1 cellular context compared by ENCODE assay signal in genomic region chr1:112619518-112620458, GRCh38.
TF ChIP-seq lines count a peak whose summit lies in the region.

TSS of gene CAPZA1 (plus strand) at chr1:112619832. CDS start at chr1:112619845, 13 bp downstream.

TF ChIP-seq in HepG2, 621 proteins besides CTCF, POLR2A, EP300 and RAD21 (continued from another document and continues in another):
- TF ChIP-seq ZNF362 (CRISPR knock-in tag; IDR thresholded peaks at IDR 0.05; ENCODE audit: borderline replicate concordance) (no peak; the same call in 1 of the 2 replicates), CCDC6 (CRISPR knock-in tag; IDR thresholded peaks at IDR 0.05) (no peak), RARA (CRISPR knock-in tag; IDR thresholded peaks at IDR 0.05) (no peak), ZNF570 (CRISPR knock-in tag; IDR thresholded peaks at IDR 0.05; ENCODE audit: borderline replicate concordance) (no peak), ZFP36L1 (CRISPR knock-in tag; IDR thresholded peaks at IDR 0.05) (0 out of 2 replicates have a peak, but pooled peaks have one; percentile 74), ZBTB3 (CRISPR knock-in tag; IDR thresholded peaks at IDR 0.05; ENCODE audit: borderline replicate concordance, low read depth) (0 out of 2 replicates have a peak, but pooled peaks have one; percentile 32), CC2D1A (CRISPR knock-in tag; IDR thresholded peaks at IDR 0.05) (0 out of 2 replicates have a peak, but pooled peaks have one; percentile 64), NFATC3 (CRISPR knock-in tag; IDR thresholded peaks at IDR 0.05) (no peak), ZNF230 (CRISPR knock-in tag; IDR thresholded peaks at IDR 0.05) (peak; percentile 64; the same call in 1 of the 2 replicates), ZSCAN31 (CRISPR knock-in tag; IDR thresholded peaks at IDR 0.05; ENCODE audit: low read depth) (0 out of 2 replicates have a peak, but pooled peaks have one; percentile 30), ZNF761 (CRISPR knock-in tag; conservative IDR thresholded peaks at IDR 0.05) (0 out of 2 replicates have a peak, but pooled peaks have one; percentile 51), FOSL1 (CRISPR knock-in tag; IDR thresholded peaks at IDR 0.05; ENCODE audit: borderline replicate concordance) (no peak), IKZF1 (IDR thresholded peaks at IDR 0.05) (no peak), KLF11 (CRISPR knock-in tag; IDR thresholded peaks at IDR 0.05) (0 out of 2 replicates have a peak, but pooled peaks have one; percentile 1), NFRKB (IDR thresholded peaks at IDR 0.05) (no peak), ZBTB49 (CRISPR knock-in tag; IDR thresholded peaks at IDR 0.05; ENCODE audit: borderline replicate concordance) (no peak; the same call in 1 of the 2 replicates), KDM5A (IDR thresholded peaks at IDR 0.05; ENCODE audit: borderline replicate concordance, low read length) (peak; percentile 71), RAD51 (IDR thresholded peaks at IDR 0.05; ENCODE audit: borderline replicate concordance) (no peak), GATAD1 (CRISPR knock-in tag; IDR thresholded peaks at IDR 0.05) (peak; percentile 85), ZNF17 (CRISPR knock-in tag; IDR thresholded peaks at IDR 0.05) (no peak), SMAD3 (CRISPR knock-in tag; IDR thresholded peaks at IDR 0.05) (peak; percentile 57), TAF1 (CRISPR knock-in tag; IDR thresholded peaks at IDR 0.05) (peak; percentile 94), TOE1 (CRISPR knock-in tag; IDR thresholded peaks at IDR 0.05) (peak; percentile 15; the same call in 1 of the 2 replicates), ARID2 (CRISPR knock-in tag; IDR thresholded peaks at IDR 0.05; ENCODE audit: borderline replicate concordance) (no peak), ZNF598 (CRISPR knock-in tag; IDR thresholded peaks at IDR 0.05; ENCODE audit: borderline replicate concordance) (0 out of 2 replicates have a peak, but pooled peaks have one; percentile 23), SYNCRIP (IDR thresholded peaks at IDR 0.05; ENCODE audit: insufficient read depth, low read depth, low read length) (no peak), PPARG (CRISPR knock-in tag; conservative IDR thresholded peaks at IDR 0.05) (no peak), ZNF260 (CRISPR knock-in tag; IDR thresholded peaks at IDR 0.05; ENCODE audit: borderline replicate concordance, low read depth) (no peak), TBP (CRISPR knock-in tag; IDR thresholded peaks at IDR 0.05) (no peak), TFE3 (CRISPR knock-in tag; IDR thresholded peaks at IDR 0.05) (no peak), HIVEP1 (CRISPR knock-in tag; IDR thresholded peaks at IDR 0.05) (no peak; the same call in 1 of the 2 replicates), PTBP1 (IDR thresholded peaks at IDR 0.05; ENCODE audit: low read depth, low read length, poor library complexity, severe bottlenecking) (no peak)
- TF ChIP-seq, protein P1, sequence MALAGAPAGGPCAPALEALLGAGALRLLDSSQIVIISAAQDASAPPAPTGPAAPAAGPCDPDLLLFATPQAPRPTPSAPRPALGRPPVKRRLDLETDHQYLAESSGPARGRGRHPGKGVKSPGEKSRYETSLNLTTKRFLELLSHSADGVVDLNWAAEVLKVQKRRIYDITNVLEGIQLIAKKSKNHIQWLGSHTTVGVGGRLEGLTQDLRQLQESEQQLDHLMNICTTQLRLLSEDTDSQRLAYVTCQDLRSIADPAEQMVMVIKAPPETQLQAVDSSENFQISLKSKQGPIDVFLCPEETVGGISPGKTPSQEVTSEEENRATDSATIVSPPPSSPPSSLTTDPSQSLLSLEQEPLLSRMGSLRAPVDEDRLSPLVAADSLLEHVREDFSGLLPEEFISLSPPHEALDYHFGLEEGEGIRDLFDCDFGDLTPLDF (CRISPR knock-in tag; IDR thresholded peaks at IDR 0.05), result peak; percentile 75
- TF ChIP-seq, protein P2, sequence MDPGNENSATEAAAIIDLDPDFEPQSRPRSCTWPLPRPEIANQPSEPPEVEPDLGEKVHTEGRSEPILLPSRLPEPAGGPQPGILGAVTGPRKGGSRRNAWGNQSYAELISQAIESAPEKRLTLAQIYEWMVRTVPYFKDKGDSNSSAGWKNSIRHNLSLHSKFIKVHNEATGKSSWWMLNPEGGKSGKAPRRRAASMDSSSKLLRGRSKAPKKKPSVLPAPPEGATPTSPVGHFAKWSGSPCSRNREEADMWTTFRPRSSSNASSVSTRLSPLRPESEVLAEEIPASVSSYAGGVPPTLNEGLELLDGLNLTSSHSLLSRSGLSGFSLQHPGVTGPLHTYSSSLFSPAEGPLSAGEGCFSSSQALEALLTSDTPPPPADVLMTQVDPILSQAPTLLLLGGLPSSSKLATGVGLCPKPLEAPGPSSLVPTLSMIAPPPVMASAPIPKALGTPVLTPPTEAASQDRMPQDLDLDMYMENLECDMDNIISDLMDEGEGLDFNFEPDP (CRISPR knock-in tag; conservative IDR thresholded peaks at IDR 0.05), result no peak
- TF ChIP-seq, protein P3, sequence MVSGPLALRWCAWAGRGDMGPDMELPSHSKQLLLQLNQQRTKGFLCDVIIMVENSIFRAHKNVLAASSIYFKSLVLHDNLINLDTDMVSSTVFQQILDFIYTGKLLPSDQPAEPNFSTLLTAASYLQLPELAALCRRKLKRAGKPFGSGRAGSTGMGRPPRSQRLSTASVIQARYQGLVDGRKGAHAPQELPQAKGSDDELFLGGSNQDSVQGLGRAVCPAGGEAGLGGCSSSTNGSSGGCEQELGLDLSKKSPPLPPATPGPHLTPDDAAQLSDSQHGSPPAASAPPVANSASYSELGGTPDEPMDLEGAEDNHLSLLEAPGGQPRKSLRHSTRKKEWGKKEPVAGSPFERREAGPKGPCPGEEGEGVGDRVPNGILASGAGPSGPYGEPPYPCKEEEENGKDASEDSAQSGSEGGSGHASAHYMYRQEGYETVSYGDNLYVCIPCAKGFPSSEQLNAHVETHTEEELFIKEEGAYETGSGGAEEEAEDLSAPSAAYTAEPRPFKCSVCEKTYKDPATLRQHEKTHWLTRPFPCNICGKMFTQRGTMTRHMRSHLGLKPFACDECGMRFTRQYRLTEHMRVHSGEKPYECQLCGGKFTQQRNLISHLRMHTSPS (CRISPR knock-in tag; IDR thresholded peaks at IDR 0.05; ENCODE audit: low read depth), result no peak
- TF ChIP-seq, protein P4, sequence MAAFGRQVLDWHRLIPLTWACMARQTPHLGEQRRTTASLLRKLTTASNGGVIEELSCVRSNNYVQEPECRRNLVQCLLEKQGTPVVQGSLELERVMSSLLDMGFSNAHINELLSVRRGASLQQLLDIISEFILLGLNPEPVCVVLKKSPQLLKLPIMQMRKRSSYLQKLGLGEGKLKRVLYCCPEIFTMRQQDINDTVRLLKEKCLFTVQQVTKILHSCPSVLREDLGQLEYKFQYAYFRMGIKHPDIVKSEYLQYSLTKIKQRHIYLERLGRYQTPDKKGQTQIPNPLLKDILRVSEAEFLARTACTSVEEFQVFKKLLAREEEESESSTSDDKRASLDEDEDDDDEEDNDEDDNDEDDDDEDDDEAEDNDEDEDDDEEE (CRISPR knock-in tag; IDR thresholded peaks at IDR 0.05), result peak; percentile 87; the same call in 1 of the 2 replicates
- TF ChIP-seq, protein P5, sequence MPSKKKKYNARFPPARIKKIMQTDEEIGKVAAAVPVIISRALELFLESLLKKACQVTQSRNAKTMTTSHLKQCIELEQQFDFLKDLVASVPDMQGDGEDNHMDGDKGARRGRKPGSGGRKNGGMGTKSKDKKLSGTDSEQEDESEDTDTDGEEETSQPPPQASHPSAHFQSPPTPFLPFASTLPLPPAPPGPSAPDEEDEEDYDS (CRISPR knock-in tag; IDR thresholded peaks at IDR 0.05), result peak; percentile 50; the same call in 1 of the 2 replicates
- TF ChIP-seq, protein P6, sequence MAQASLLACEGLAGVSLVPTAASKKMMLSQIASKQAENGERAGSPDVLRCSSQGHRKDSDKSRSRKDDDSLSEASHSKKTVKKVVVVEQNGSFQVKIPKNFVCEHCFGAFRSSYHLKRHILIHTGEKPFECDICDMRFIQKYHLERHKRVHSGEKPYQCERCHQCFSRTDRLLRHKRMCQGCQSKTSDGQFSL (CRISPR knock-in tag; IDR thresholded peaks at IDR 0.05), result no peak
- TF ChIP-seq, protein P7, sequence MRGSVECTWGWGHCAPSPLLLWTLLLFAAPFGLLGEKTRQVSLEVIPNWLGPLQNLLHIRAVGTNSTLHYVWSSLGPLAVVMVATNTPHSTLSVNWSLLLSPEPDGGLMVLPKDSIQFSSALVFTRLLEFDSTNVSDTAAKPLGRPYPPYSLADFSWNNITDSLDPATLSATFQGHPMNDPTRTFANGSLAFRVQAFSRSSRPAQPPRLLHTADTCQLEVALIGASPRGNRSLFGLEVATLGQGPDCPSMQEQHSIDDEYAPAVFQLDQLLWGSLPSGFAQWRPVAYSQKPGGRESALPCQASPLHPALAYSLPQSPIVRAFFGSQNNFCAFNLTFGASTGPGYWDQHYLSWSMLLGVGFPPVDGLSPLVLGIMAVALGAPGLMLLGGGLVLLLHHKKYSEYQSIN (CRISPR knock-in tag; IDR thresholded peaks at IDR 0.05; ENCODE audit: borderline replicate concordance), result no peak
- TF ChIP-seq, protein P8, sequence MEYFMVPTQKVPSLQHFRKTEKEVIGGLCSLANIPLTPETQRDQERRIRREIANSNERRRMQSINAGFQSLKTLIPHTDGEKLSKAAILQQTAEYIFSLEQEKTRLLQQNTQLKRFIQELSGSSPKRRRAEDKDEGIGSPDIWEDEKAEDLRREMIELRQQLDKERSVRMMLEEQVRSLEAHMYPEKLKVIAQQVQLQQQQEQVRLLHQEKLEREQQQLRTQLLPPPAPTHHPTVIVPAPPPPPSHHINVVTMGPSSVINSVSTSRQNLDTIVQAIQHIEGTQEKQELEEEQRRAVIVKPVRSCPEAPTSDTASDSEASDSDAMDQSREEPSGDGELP (IDR thresholded peaks at IDR 0.05; ENCODE audit: borderline replicate concordance, low read depth), result 0 out of 2 replicates have a peak, but pooled peaks have one; percentile 12
- TF ChIP-seq, protein P9, sequence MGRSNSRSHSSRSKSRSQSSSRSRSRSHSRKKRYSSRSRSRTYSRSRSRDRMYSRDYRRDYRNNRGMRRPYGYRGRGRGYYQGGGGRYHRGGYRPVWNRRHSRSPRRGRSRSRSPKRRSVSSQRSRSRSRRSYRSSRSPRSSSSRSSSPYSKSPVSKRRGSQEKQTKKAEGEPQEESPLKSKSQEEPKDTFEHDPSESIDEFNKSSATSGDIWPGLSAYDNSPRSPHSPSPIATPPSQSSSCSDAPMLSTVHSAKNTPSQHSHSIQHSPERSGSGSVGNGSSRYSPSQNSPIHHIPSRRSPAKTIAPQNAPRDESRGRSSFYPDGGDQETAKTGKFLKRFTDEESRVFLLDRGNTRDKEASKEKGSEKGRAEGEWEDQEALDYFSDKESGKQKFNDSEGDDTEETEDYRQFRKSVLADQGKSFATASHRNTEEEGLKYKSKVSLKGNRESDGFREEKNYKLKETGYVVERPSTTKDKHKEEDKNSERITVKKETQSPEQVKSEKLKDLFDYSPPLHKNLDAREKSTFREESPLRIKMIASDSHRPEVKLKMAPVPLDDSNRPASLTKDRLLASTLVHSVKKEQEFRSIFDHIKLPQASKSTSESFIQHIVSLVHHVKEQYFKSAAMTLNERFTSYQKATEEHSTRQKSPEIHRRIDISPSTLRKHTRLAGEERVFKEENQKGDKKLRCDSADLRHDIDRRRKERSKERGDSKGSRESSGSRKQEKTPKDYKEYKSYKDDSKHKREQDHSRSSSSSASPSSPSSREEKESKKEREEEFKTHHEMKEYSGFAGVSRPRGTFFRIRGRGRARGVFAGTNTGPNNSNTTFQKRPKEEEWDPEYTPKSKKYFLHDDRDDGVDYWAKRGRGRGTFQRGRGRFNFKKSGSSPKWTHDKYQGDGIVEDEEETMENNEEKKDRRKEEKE (IDR thresholded peaks at IDR 0.05), result no peak
- TF ChIP-seq, protein P10, sequence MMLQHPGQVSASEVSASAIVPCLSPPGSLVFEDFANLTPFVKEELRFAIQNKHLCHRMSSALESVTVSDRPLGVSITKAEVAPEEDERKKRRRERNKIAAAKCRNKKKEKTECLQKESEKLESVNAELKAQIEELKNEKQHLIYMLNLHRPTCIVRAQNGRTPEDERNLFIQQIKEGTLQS (CRISPR knock-in tag; IDR thresholded peaks at IDR 0.05), result 0 out of 2 replicates have a peak, but pooled peaks have one; percentile 14
